12 cellular contexts compared by ENCODE assay signal in genomic region chr18:54210463-54210862, GRCh38. TPM values are rescaled to one million over a fixed set of nuclear protein-coding genes. Genes with fewer than 3 reads are reported as not detected.
DNase-seq lines count a peak whose midpoint lies in the region; ATAC-seq lines count a peak whose summit lies in the region.
"Had no signal": no experiment of that assay in that cellular context is flagged by ENCODE, and none has a peak within 500 bp of the region (broad histone marks: within the 10 kb centered on the region; RNA-seq: fewer than 3 reads in every experiment).

No MANE protein-coding gene starts in this region.

- peak; percentile 26 for ATAC-seq in HG02623 (IDR thresholded peaks at IDR 0.05; ENCODE audit: unreplicated experiment)
- peak; percentile 39 for ATAC-seq in stimulated activated effector memory CD8-positive, alpha-beta T cell treated with anti-CD3 and anti-CD28 coated beads, Interleukin-12 subunit alpha, Interleukin-12 subunit beta, amount 100 ng/mL, for 72 hours
- ATAC-seq in HG03139 (IDR thresholded peaks at IDR 0.05; ENCODE audit: unreplicated experiment) = no peak

- no peaks in the 10 kb centered on the region for H3K27me3 Mint-ChIP-seq in activated CD4-positive, alpha-beta T cell treated with anti-CD3 and anti-CD28 coated beads, Interleukin-2, amount 10 ng/mL, durations not matched to agents 24 days and 14 days
- H3K27me3 Mint-ChIP-seq: naive thymus-derived CD4-positive, alpha-beta T cell had no signal

- H3K4me1 Mint-ChIP-seq in activated CD4-positive, alpha-beta T cell treated with anti-CD3 and anti-CD28 coated beads, Interleukin-2, amount 10 ng/mL, durations not matched to agents 24 days and 14 days = peaks cover 54% of the 10 kb centered on the region
- H3K4me1 Mint-ChIP-seq in stimulated activated effector memory CD8-positive, alpha-beta T cell treated with anti-CD3 and anti-CD28 coated beads, Interleukin-12 subunit alpha, Interleukin-12 subunit beta, amount 100 ng/mL, for 72 hours = peaks cover 64% of the 10 kb centered on the region

- H3K4me3 Mint-ChIP-seq in activated CD4-positive, alpha-beta T cell treated with anti-CD3 and anti-CD28 coated beads, Interleukin-2, amount 10 ng/mL, durations not matched to agents 24 days and 14 days = no peak overlapping the region
- peak overlapping the region; percentile 55 for H3K4me3 Mint-ChIP-seq in stimulated activated effector memory CD8-positive, alpha-beta T cell treated with anti-CD3 and anti-CD28 coated beads, Interleukin-12 subunit alpha, Interleukin-12 subunit beta, amount 100 ng/mL, for 72 hours

- H3K9me3 Mint-ChIP-seq in activated CD4-positive, alpha-beta T cell treated with anti-CD3 and anti-CD28 coated beads, Interleukin-2, amount 10 ng/mL, durations not matched to agents 24 days and 14 days = no peaks in the 10 kb centered on the region
- H3K9me3 Mint-ChIP-seq in stimulated activated effector memory CD8-positive, alpha-beta T cell treated with anti-CD3 and anti-CD28 coated beads, Interleukin-12 subunit alpha, Interleukin-12 subunit beta, amount 100 ng/mL, for 72 hours = no peaks in the 10 kb centered on the region
- H3K9me3 Mint-ChIP-seq: naive thymus-derived CD4-positive, alpha-beta T cell had no signal

- intact Hi-C loops in activated CD4-positive, alpha-beta T cell treated with anti-CD3 and anti-CD28 coated beads, Interleukin-2, amount 10 ng/mL, durations not matched to agents 24 days and 14 days (cut with micrococcal nuclease) = loop anchor here (1.0 kb wide), 7 partner anchors 13 to 75 kb away; partner anchors contain the start of gene POLI

- DNase-seq in activated CD4-positive, alpha-beta T cell treated with anti-CD3 and anti-CD28 coated beads, Interleukin-2, amount 10 ng/mL, durations not matched to agents 24 days and 14 days = no peak
- no peak for DNase-seq in activated CD4-positive, alpha-beta T cell treated with anti-CD3 and anti-CD28 coated beads for 4 hours
- DNase-seq in NAMALWA (ENCODE audit: low spot score) = peak; percentile 32
- no peak for DNase-seq in stimulated activated effector memory CD8-positive, alpha-beta T cell treated with anti-CD3 and anti-CD28 coated beads, Interleukin-12 subunit alpha, Interleukin-12 subunit beta, amount 100 ng/mL, for 72 hours (ENCODE audit: low spot score in 2 of 2)
- DNase-seq in dermis blood vessel endothelial cell = no peak
- DNase-seq in NK-92 treated with Interleukin-12 subunit alpha and Interleukin-12 subunit beta, amount 100 ng/mL, for 24 hours (lab: John Stamatoyannopoulos, UW) = no peak
- DNase-seq: anterior cingulate cortex; naive thymus-derived CD4-positive, alpha-beta T cell; NCI-H1048; T1000 had no signal

- peak overlapping the region; percentile 45 for H3K27ac Mint-ChIP-seq in activated CD4-positive, alpha-beta T cell treated with anti-CD3 and anti-CD28 coated beads, Interleukin-2, amount 10 ng/mL, durations not matched to agents 24 days and 14 days
- H3K27ac Mint-ChIP-seq in stimulated activated effector memory CD8-positive, alpha-beta T cell treated with anti-CD3 and anti-CD28 coated beads, Interleukin-12 subunit alpha, Interleukin-12 subunit beta, amount 100 ng/mL, for 72 hours = peak overlapping the region; percentile 88

- H3K36me3 Mint-ChIP-seq in activated CD4-positive, alpha-beta T cell treated with anti-CD3 and anti-CD28 coated beads, Interleukin-2, amount 10 ng/mL, durations not matched to agents 24 days and 14 days (ENCODE audit: low read depth) = peaks cover 17% of the 10 kb centered on the region
- H3K36me3 Mint-ChIP-seq in stimulated activated effector memory CD8-positive, alpha-beta T cell treated with anti-CD3 and anti-CD28 coated beads, Interleukin-12 subunit alpha, Interleukin-12 subunit beta, amount 100 ng/mL, for 72 hours = peaks cover 28% of the 10 kb centered on the region

RNA-seq across cellular contexts. Expression of gene MBD2, which starts 14.0 kb away (rescaled TPM):
- total RNA-seq in activated CD4-positive, alpha-beta T cell treated with anti-CD3 and anti-CD28 coated beads, Interleukin-2, amount 10 ng/mL, durations not matched to agents 24 days and 14 days = 195 and 200 TPM in 2 replicates
- 26.7 and 34.4 TPM in 2 replicates for total RNA-seq in dermis blood vessel endothelial cell

RNA-seq across cellular contexts. Expression of gene POLI, which starts 58.9 kb away (rescaled TPM):
- 12.1 and 15.1 TPM in 2 replicates for total RNA-seq in activated CD4-positive, alpha-beta T cell treated with anti-CD3 and anti-CD28 coated beads, Interleukin-2, amount 10 ng/mL, durations not matched to agents 24 days and 14 days
- 23.7 and 29.3 TPM in 2 replicates for total RNA-seq in dermis blood vessel endothelial cell
